15 cellular contexts compared by ENCODE assay signal in the genomic region with DNA sequence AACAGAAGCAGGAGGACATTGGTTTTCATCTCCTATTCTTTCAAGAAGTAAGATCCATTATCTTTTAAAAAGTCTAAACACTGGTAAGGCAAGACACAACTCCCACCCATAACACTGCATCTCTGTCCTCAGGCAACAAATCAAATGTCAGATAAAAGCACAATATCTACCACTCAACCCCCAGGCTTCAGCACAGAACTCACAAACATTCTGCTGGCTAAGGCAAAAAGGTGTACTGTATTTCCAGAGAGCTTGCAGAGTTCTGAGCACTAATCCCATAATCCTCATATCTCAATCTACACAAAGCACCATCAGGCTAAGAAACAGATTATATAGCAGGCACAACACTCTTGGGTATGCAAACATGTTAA. TPM values are rescaled to one million over a fixed set of nuclear protein-coding genes. Genes with fewer than 3 reads are reported as not detected.
DNase-seq lines count a peak whose midpoint lies in the region; ATAC-seq and TF ChIP-seq lines count a peak whose summit lies in the region.
"Had no signal": no experiment of that assay in that cellular context is flagged by ENCODE, and none has a peak within 500 bp of the region (broad histone marks: within the 10 kb centered on the region; RNA-seq: fewer than 3 reads in every experiment).

No MANE protein-coding gene starts in this region.

- CTCF ChIA-PET in CD8-positive, alpha-beta T cell (lab: Charles Lee), result interaction anchor here (0.6 kb wide), 1 partner anchor 9 kb away, joined by 3 read pairs; no protein-coding TSS in a partner anchor

- H3K9me3 Mint-ChIP-seq in CD8-positive, alpha-beta T cell, result no peaks in the 10 kb centered on the region
- H3K9me3 Mint-ChIP-seq in osteocyte (ENCODE audit: unreplicated experiment), result no peaks in the 10 kb centered on the region

- H3K4me3 Mint-ChIP-seq in CD8-positive, alpha-beta T cell, result no peak overlapping the region
- H3K4me3 Mint-ChIP-seq in osteocyte (ENCODE audit: unreplicated experiment), result no peak overlapping the region
- H3K4me3 Mint-ChIP-seq: activated naive CD8-positive, alpha-beta T cell treated with anti-CD3 and anti-CD28 coated beads, Interleukin-2, amount 10 ng/mL, durations not matched to agents 7 days and 5 days had no signal

- H2AFZ ChIP-seq in KMS-11 (ENCODE audit: low read depth), result no peak overlapping the region

- intact Hi-C loops in CD8-positive, alpha-beta T cell (cut with DNase I, micrococcal nuclease), result no loop called here
- intact Hi-C loops in esophagus muscularis mucosa (cut with DNase I), result no loop called here

- H3K36me3 ChIP-seq in CD8-positive, alpha-beta T cell (ENCODE audit: insufficient read depth, low read length), result no peaks in the 10 kb centered on the region
- H3K36me3 ChIP-seq in KMS-11 (ENCODE audit: insufficient read depth) (no peaks in the 10 kb centered on the region), esophagus muscularis mucosa (no peaks in the 10 kb centered on the region)

- 0 out of 2 replicates have a peak, but pooled peaks cover 3% of the 10 kb centered on the region for H4K20me1 ChIP-seq in KMS-11 (ENCODE audit: insufficient read depth)

- no peak overlapping the region for H3K27ac ChIP-seq in CD8-positive, alpha-beta T cell (ENCODE audit: low read depth, low read length)
- H3K27ac ChIP-seq in KMS-11 (peak overlapping the region; percentile 43; the same call in 1 of the 2 replicates), esophagus muscularis mucosa (replicated peaks in 1 of 4) (peak overlapping the region; percentile 28 to 59 (median 52))

- no peak overlapping the region for H3K9ac ChIP-seq in KMS-11

- TF ChIP-seq EP300 in esophagus muscularis mucosa (IDR thresholded peaks at IDR 0.05), result no peak

- peaks cover 97% of the 10 kb centered on the region for H3K79me2 ChIP-seq in KMS-11 (ENCODE audit: insufficient read depth, low read depth)

- peaks cover 4% of the 10 kb centered on the region for H3K4me1 ChIP-seq in CD8-positive, alpha-beta T cell (ENCODE audit: insufficient read depth, low read length)
- H3K4me1 ChIP-seq in KMS-11 (ENCODE audit: low read depth, poor library complexity, severe bottlenecking) (peaks cover 76% of the 10 kb centered on the region), esophagus muscularis mucosa (peaks cover 39 to 65% (median 58%) of the 10 kb centered on the region in 4 donors)

- peaks cover 58% of the 10 kb centered on the region for H3K4me1 Mint-ChIP-seq in CD8-positive, alpha-beta T cell (ENCODE audit: low read depth)
- peaks cover 35% of the 10 kb centered on the region for H3K4me1 Mint-ChIP-seq in osteocyte (ENCODE audit: unreplicated experiment)

- H3K27me3 Mint-ChIP-seq in CD8-positive, alpha-beta T cell (ENCODE audit: low read depth), result no peaks in the 10 kb centered on the region
- H3K27me3 Mint-ChIP-seq in osteocyte (ENCODE audit: unreplicated experiment), result no peaks in the 10 kb centered on the region
- H3K27me3 Mint-ChIP-seq: activated naive CD8-positive, alpha-beta T cell treated with anti-CD3 and anti-CD28 coated beads, Interleukin-2, amount 10 ng/mL, durations not matched to agents 7 days and 5 days had no signal

- H3K4me2 ChIP-seq in KMS-11, result peak overlapping the region; percentile 80

- H3K4me3 ChIP-seq in CD8-positive, alpha-beta T cell (ENCODE audit: low read depth, low read length), result no peak overlapping the region
- no peak overlapping the region for H3K4me3 ChIP-seq in KMS-11 (IDR thresholded peaks at IDR 0.05; ENCODE audit: insufficient read depth, low read depth, low read length)
- H3K4me3 ChIP-seq in esophagus muscularis mucosa, result no peak overlapping the region
- H3K4me3 ChIP-seq: BLaER1 treated with 17β-estradiol and CSF1 and Interleukin-3, amounts not matched to agents 10 nM and 100 nM; GM12878; lung had no signal

- TF ChIP-seq POLR2A in esophagus muscularis mucosa (IDR thresholded peaks at IDR 0.05; ENCODE audit: low read depth), result no peak

- peak overlapping the region; percentile 27 for H3K27ac Mint-ChIP-seq in CD8-positive, alpha-beta T cell
- H3K27ac Mint-ChIP-seq in osteocyte (ENCODE audit: unreplicated experiment), result peak overlapping the region; percentile 68
- H3K27ac Mint-ChIP-seq: activated naive CD8-positive, alpha-beta T cell treated with anti-CD3 and anti-CD28 coated beads, Interleukin-2, amount 10 ng/mL, durations not matched to agents 7 days and 5 days had no signal

- H3K27me3 ChIP-seq in CD8-positive, alpha-beta T cell (ENCODE audit: insufficient read depth, low read length), result no peaks in the 10 kb centered on the region
- no peaks in the 10 kb centered on the region for H3K27me3 ChIP-seq in KMS-11 (ENCODE audit: insufficient read depth, low read depth)
- no peaks in the 10 kb centered on the region for H3K27me3 ChIP-seq in esophagus muscularis mucosa
- H3K27me3 ChIP-seq: BLaER1 treated with 17β-estradiol and CSF1 and Interleukin-3, amounts not matched to agents 10 nM and 100 nM had no signal

- ATAC-seq in CD8-positive, alpha-beta T cell, result no peak
- ATAC-seq: GM12878 had no signal

- POLR2A ChIA-PET in CD8-positive, alpha-beta T cell (lab: Charles Lee), result no interaction called here

- TF ChIP-seq CTCF in CD8-positive, alpha-beta T cell (IDR thresholded peaks at IDR 0.05), result no peak
- TF ChIP-seq CTCF in KMS-11 (conservative IDR thresholded peaks at IDR 0.05; ENCODE audit: low read depth, low read length) (no peak), esophagus muscularis mucosa (IDR thresholded peaks at IDR 0.05) (no peak), osteocyte (IDR thresholded peaks at IDR 0.05) (no peak)

- DNase-seq in CD8-positive, alpha-beta T cell, result no peak
- no peak for DNase-seq in esophagus muscularis mucosa (ENCODE audit: extremely low spot score)
- DNase-seq in osteocyte (ENCODE audit: extremely low spot score, unreplicated experiment), result no peak
- no peak for DNase-seq in NCI-H1105 treated with DMSO at 0.1 percent for 48 hours (lab: John Stamatoyannopoulos, UW)
- no peak for DNase-seq in hypothalamus (lab: John Stamatoyannopoulos, UW)
- no peak for DNase-seq in HuH-7 (ENCODE audit: low spot score)
- no peak for DNase-seq in OCI-M2 (lab: John Stamatoyannopoulos, UW; ENCODE audit: unreplicated experiment)
- DNase-seq: activated CD8-positive, alpha-beta memory T cell treated with anti-CD3 and anti-CD28 coated beads, Interleukin-2, amount 50 U/mL, for 4 hours; activated naive CD8-positive, alpha-beta T cell treated with anti-CD3 and anti-CD28 coated beads, Interleukin-2, amount 10 ng/mL, durations not matched to agents 7 days and 5 days; posterior cingulate gyrus; stimulated activated CD4-positive, alpha-beta T cell treated with anti-CD3 and anti-CD28 coated beads, Interleukin-1b, Interleukin-23, amount 100 ng/mL, for 48 hours had no signal

- peaks cover 33% of the 10 kb centered on the region for H3K36me3 Mint-ChIP-seq in CD8-positive, alpha-beta T cell
- no peaks in the 10 kb centered on the region for H3K36me3 Mint-ChIP-seq in osteocyte (ENCODE audit: unreplicated experiment)

- H3K9me3 ChIP-seq in CD8-positive, alpha-beta T cell (ENCODE audit: low read length), result no peaks in the 10 kb centered on the region
- no peaks in the 10 kb centered on the region for H3K9me3 ChIP-seq in esophagus muscularis mucosa

RNA-seq across cellular contexts. Expression of a gene that starts 20.9 kb away (rescaled TPM):
- 100 to 1,000 TPM; 156 to 159 TPM for total RNA-seq in CD8-positive, alpha-beta T cell
- total RNA-seq in esophagus muscularis mucosa, result 100 to 1,000 TPM; 113 to 153 (median 116) TPM
- total RNA-seq in osteocyte, result 87.3 and 90.3 TPM in 2 replicates
